In the genomic region with DNA sequence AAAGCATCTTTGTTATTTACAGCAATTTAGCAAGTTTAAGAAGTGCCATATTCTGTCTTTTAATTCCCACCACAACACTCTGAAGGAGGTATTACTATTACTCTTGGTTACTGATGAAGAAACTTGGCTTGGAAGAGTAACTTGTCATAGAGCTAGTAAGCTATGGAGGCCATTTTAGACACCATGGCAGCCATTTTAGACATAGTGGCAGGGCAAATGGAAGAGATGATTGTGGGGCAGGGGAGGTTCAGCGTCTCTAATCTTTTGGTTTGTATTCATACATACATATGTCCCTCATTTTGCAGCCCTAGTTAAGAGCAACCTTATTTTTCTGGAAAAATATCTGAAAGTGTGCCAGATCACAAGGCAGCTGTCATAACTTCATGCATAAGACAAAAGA, we compare ENCODE assay signal across 15 cellular contexts.
DNase-seq lines count a peak whose midpoint lies in the region; ATAC-seq, FAIRE-seq and TF ChIP-seq lines count a peak whose summit lies in the region.
"Had no signal": no experiment of that assay in that cellular context is flagged by ENCODE, and none has a peak within 500 bp of the region (broad histone marks: within the 10 kb centered on the region; RNA-seq: fewer than 3 reads in every experiment).

No MANE protein-coding gene starts in this region.

- POLR2A ChIA-PET in HCT116 (lab: Charles Lee) = interaction anchor here (0.6 kb wide), 1 partner anchor 1600 kb away, joined by 4 read pairs; the partner anchor contains the start of gene TFDP1
- POLR2A ChIA-PET in GM12878 (lab: Charles Lee) = no interaction called here
- POLR2A ChIA-PET in activated CD4-positive, alpha-beta T cell treated with anti-CD3 and anti-CD28 coated beads, Interleukin-2, amount 10 ng/mL, durations not matched to agents 7 days and 5 days (lab: Charles Lee) = no interaction called here

- no peak for TF ChIP-seq EP300 in GM12878 (IDR thresholded peaks at IDR 0.05; ENCODE audit: borderline replicate concordance in 1 of 2, control insufficient read depth in 1 of 2, low read depth in 2 of 2, low read length in 2 of 2)

- H3K4me1 Mint-ChIP-seq in activated CD4-positive, alpha-beta T cell treated with anti-CD3 and anti-CD28 coated beads, Interleukin-2, amount 10 ng/mL, durations not matched to agents 7 days and 5 days = no peaks in the 10 kb centered on the region
- H3K4me1 Mint-ChIP-seq: CD4-positive, alpha-beta memory T cell had no signal

- H3K79me2 ChIP-seq in HCT116 (ENCODE audit: insufficient read depth, low read length) (no peaks in the 10 kb centered on the region), GM12878 (ENCODE audit: control insufficient read depth, insufficient read depth, low read length) (no peaks in the 10 kb centered on the region)

- no peak for TF ChIP-seq RAD21 in HCT116 (IDR thresholded peaks at IDR 0.05; ENCODE audit: low read depth)
- no peak for TF ChIP-seq RAD21 in GM12878 (IDR thresholded peaks at IDR 0.05; ENCODE audit: insufficient read depth, low read depth, low read length)

- intact Hi-C loops in HCT116 (cut with micrococcal nuclease) = no loop called here
- intact Hi-C loops in GM12878 (cut with micrococcal nuclease; ENCODE audit: unreplicated experiment) = no loop called here
- intact Hi-C loops in sciatic nerve (cut with DNase I) = no loop called here

- H3K4me3 ChIP-seq in HCT116 (replicated peaks in 1 of 2; ENCODE audit: low read depth in 1 of 2, low read length in 2 of 2) (no peak overlapping the region), GM12878 (no peak overlapping the region), neuron (ENCODE audit: low read length) (no peak overlapping the region)
- H3K4me3 ChIP-seq: GM23248, HAP-1 had no signal

- 0 out of 2 replicates have a peak, but pooled peaks cover 4% of the 10 kb centered on the region for H3K27me3 ChIP-seq in HCT116 (ENCODE audit: insufficient read depth, low read length)
- H3K27me3 ChIP-seq in GM12878 (replicated peaks in 1 of 2; ENCODE audit: control insufficient read depth in 2 of 2, insufficient read depth in 2 of 2, low read length in 1 of 2) = no peaks in the 10 kb centered on the region
- no peaks in the 10 kb centered on the region for H3K27me3 ChIP-seq in neuron (ENCODE audit: insufficient read depth, low read length)

- CTCF ChIA-PET in HCT116 (lab: Charles Lee) = no interaction called here
- CTCF ChIA-PET in GM12878 (lab: Yijun Ruan, JAX) = interaction anchor here (0.7 kb wide), 1 partner anchor 1044 kb away, joined by 3 read pairs; no protein-coding TSS in a partner anchor
- CTCF ChIA-PET in activated CD4-positive, alpha-beta T cell treated with anti-CD3 and anti-CD28 coated beads, Interleukin-2, amount 10 ng/mL, durations not matched to agents 7 days and 5 days (lab: Charles Lee) = no interaction called here

- no peak for TF ChIP-seq POLR2A in HCT116 (IDR thresholded peaks at IDR 0.05; ENCODE audit: borderline replicate concordance, extremely low read depth, insufficient read depth, insufficient read length)
- no peak for TF ChIP-seq POLR2A in GM12878 (IDR thresholded peaks at IDR 0.05; ENCODE audit: low read depth, low read length)

- H3K36me3 Mint-ChIP-seq in activated CD4-positive, alpha-beta T cell treated with anti-CD3 and anti-CD28 coated beads, Interleukin-2, amount 10 ng/mL, durations not matched to agents 7 days and 5 days (ENCODE audit: low read depth) = no peaks in the 10 kb centered on the region
- H3K36me3 Mint-ChIP-seq: CD4-positive, alpha-beta memory T cell had no signal

- no peak for DNase-seq in HCT116 (ENCODE audit: low read depth, low spot score)
- no peak for DNase-seq in GM12878 (ENCODE audit: low read depth, low spot score)
- no peak for DNase-seq in activated CD4-positive, alpha-beta T cell treated with anti-CD3 and anti-CD28 coated beads, Interleukin-2, amount 10 ng/mL, durations not matched to agents 7 days and 5 days
- DNase-seq in sciatic nerve (ENCODE audit: low spot score) = no peak
- DNase-seq: C1 segment of cervical spinal cord; Calu3; CD4-positive, alpha-beta memory T cell; COR-L47; DMS53; DMS79 treated with DMSO at 0.1 percent for 48 hours; GM23248 had no signal

- H3K9me3 ChIP-seq in HCT116 (ENCODE audit: control insufficient read depth in 1 of 2, insufficient read depth in 1 of 2, low read depth in 1 of 2, low read length in 2 of 2) (no peaks in the 10 kb centered on the region; a peak in 1 of 4 replicates), GM12878 (replicated peaks; ENCODE audit: control insufficient read depth, insufficient read depth, low read length) (no peaks in the 10 kb centered on the region; the same call in 2 of the 3 replicates), neuron (ENCODE audit: low read length) (peaks cover 3% of the 10 kb centered on the region)
- H3K9me3 ChIP-seq: HAP-1 had no signal

- in situ Hi-C loops in GM12878 (cut with MboI) = no loop called here

- H3K27me3 Mint-ChIP-seq in activated CD4-positive, alpha-beta T cell treated with anti-CD3 and anti-CD28 coated beads, Interleukin-2, amount 10 ng/mL, durations not matched to agents 7 days and 5 days = peaks cover 5% of the 10 kb centered on the region

- no peak overlapping the region for H3K27ac Mint-ChIP-seq in activated CD4-positive, alpha-beta T cell treated with anti-CD3 and anti-CD28 coated beads, Interleukin-2, amount 10 ng/mL, durations not matched to agents 7 days and 5 days
- H3K27ac Mint-ChIP-seq: CD4-positive, alpha-beta memory T cell had no signal

- TF ChIP-seq CTCF in HCT116 (IDR thresholded peaks at IDR 0.05 in 2 of 3, conservative IDR thresholded peaks at IDR 0.05 in 1 of 3; ENCODE audit: borderline replicate concordance in 1 of 3, insufficient read depth in 1 of 3, low read depth in 2 of 3, low read length in 2 of 3) (no peak), GM12878 (IDR thresholded peaks at IDR 0.05 in 2 of 3, conservative IDR thresholded peaks at IDR 0.05 in 1 of 3; ENCODE audit: control insufficient read depth in 2 of 3, extremely low read depth in 1 of 3, insufficient read depth in 1 of 3, low read depth in 3 of 3, low read length in 3 of 3) (no peak)

- no peak for FAIRE-seq in GM12878 (lab: Jason Lieb, UNC)
- FAIRE-seq: GM19239 had no signal

- H3K9me2 ChIP-seq in HCT116 (ENCODE audit: insufficient read depth) = no peaks in the 10 kb centered on the region; the same call in 1 of the 2 replicates

- H3K4me1 ChIP-seq in HCT116 (ENCODE audit: control insufficient read depth in 1 of 2, insufficient read depth in 2 of 2, low read length in 2 of 2) = no peaks in the 10 kb centered on the region
- H3K4me1 ChIP-seq in GM12878 (ENCODE audit: control insufficient read depth, insufficient read depth, low read length) = no peaks in the 10 kb centered on the region
- no peaks in the 10 kb centered on the region for H3K4me1 ChIP-seq in neuron (ENCODE audit: insufficient read depth, low read length)
- H3K4me1 ChIP-seq: HAP-1 had no signal

- H4K20me1 ChIP-seq in HCT116 (ENCODE audit: insufficient read depth) (no peaks in the 10 kb centered on the region), GM12878 (ENCODE audit: control insufficient read depth, insufficient read depth) (no peaks in the 10 kb centered on the region)

- peak overlapping the region; percentile 76 for H2AFZ ChIP-seq in HCT116 (ENCODE audit: low read depth, low read length, poor library complexity, severe bottlenecking)
- H2AFZ ChIP-seq in GM12878 (ENCODE audit: control insufficient read depth, low read depth, low read length) = no peak overlapping the region
- H2AFZ ChIP-seq in neuron (ENCODE audit: low read depth, low read length) = peak overlapping the region; percentile 22
- H2AFZ ChIP-seq: GM23248 had no signal

- H3K4me3 Mint-ChIP-seq in activated CD4-positive, alpha-beta T cell treated with anti-CD3 and anti-CD28 coated beads, Interleukin-2, amount 10 ng/mL, durations not matched to agents 7 days and 5 days = no peak overlapping the region
- H3K4me3 Mint-ChIP-seq: CD4-positive, alpha-beta memory T cell had no signal

- WGBS in GM12878 (ENCODE audit: insufficient coverage, insufficient replicate concordance, low lambda C conversion rate, missing lambda C conversion rate) = 22% methylated on average over 1 of the region's 1 CpG

- BruUV-seq in HCT116 (replicated peaks; lab: Mats Ljungman, UMichigan) (no TSS peak), GM12878 (replicated peaks; lab: Mats Ljungman, UMichigan) (no TSS peak)

- no peak for ATAC-seq in HCT116
- no peak for ATAC-seq in GM12878
- no peak for ATAC-seq in sciatic nerve
- no peak for ATAC-seq in HG03045 (IDR thresholded peaks at IDR 0.05; ENCODE audit: unreplicated experiment)

- SMC1A ChIA-PET in GM12878 (lab: Charles Lee; ENCODE audit: uncharacterized antibody, unreplicated experiment) = no interaction called here

- H3K4me2 ChIP-seq in HCT116 (ENCODE audit: low read length) = no peak overlapping the region
- H3K4me2 ChIP-seq in GM12878 (ENCODE audit: control insufficient read depth, insufficient read depth) = no peak overlapping the region

- H3K9ac ChIP-seq in HCT116 (ENCODE audit: low read length) (no peak overlapping the region), GM12878 (ENCODE audit: control insufficient read depth, insufficient read depth, low read length) (no peak overlapping the region)
- H3K9ac ChIP-seq: GM23248 had no signal

- peaks cover 3% of the 10 kb centered on the region for H3K9me3 Mint-ChIP-seq in activated CD4-positive, alpha-beta T cell treated with anti-CD3 and anti-CD28 coated beads, Interleukin-2, amount 10 ng/mL, durations not matched to agents 7 days and 5 days

- RAD21 ChIA-PET in HCT116 (lab: Charles Lee; ENCODE audit: low non-redundant PET in 1 of 2, low total read pairs in 2 of 2, uncharacterized antibody in 2 of 2, unreplicated experiment in 2 of 2) = no interaction called here
- RAD21 ChIA-PET in GM12878 (lab: Charles Lee; ENCODE audit: unreplicated experiment) = no interaction called here

- H3K36me3 ChIP-seq in HCT116 (ENCODE audit: control insufficient read depth in 1 of 2, insufficient read depth in 2 of 2, low read length in 2 of 2) (no peaks in the 10 kb centered on the region), GM12878 (ENCODE audit: control insufficient read depth in 2 of 2, insufficient read depth in 2 of 2, low read length in 1 of 2) (no peaks in the 10 kb centered on the region), neuron (ENCODE audit: insufficient read depth, low read length) (no peaks in the 10 kb centered on the region)
- H3K36me3 ChIP-seq: HAP-1 had no signal

- H3K27ac ChIP-seq in HCT116 (ENCODE audit: low read depth, low read length) = no peak overlapping the region
- no peak overlapping the region for H3K27ac ChIP-seq in GM12878 (ENCODE audit: control insufficient read depth, insufficient read depth)
- H3K27ac ChIP-seq: GM23248 had no signal

TF ChIP-seq in HCT116, 20 proteins besides CTCF, POLR2A, EP300 and RAD21:
- peak; percentile 93 for TF ChIP-seq YY1 (IDR thresholded peaks at IDR 0.05; ENCODE audit: extremely low read depth, insufficient replicate concordance, low read depth, low read length)
- no peak for TF ChIP-seq JUND (IDR thresholded peaks at IDR 0.05)
- peak; percentile 31; the same call in 1 of the 2 replicates for TF ChIP-seq EGR1 (IDR thresholded peaks at IDR 0.05; ENCODE audit: low read depth)

TF ChIP-seq in GM12878, 131 proteins besides CTCF, POLR2A, EP300 and RAD21:
- TF ChIP-seq YY1 (IDR thresholded peaks at IDR 0.05; ENCODE audit: low read depth, low read length) (peak; percentile 38; the same call in 1 of the 2 replicates), SREBF2 (IDR thresholded peaks at IDR 0.05; ENCODE audit: low read length) (no peak)

Comparison
In these comparisons a context has a peak if more than half of its experiments do, and no peak if none do; other contexts are left out.
1. Of the 18 proteins assayed by ChIP-seq in both GM12878 and HCT116: peak only in GM12878: none; only in HCT116: EGR1; in both: YY1; in neither: 16.